Comparison of ENCODE assay signal across 8 cellular contexts in the genomic region with DNA sequence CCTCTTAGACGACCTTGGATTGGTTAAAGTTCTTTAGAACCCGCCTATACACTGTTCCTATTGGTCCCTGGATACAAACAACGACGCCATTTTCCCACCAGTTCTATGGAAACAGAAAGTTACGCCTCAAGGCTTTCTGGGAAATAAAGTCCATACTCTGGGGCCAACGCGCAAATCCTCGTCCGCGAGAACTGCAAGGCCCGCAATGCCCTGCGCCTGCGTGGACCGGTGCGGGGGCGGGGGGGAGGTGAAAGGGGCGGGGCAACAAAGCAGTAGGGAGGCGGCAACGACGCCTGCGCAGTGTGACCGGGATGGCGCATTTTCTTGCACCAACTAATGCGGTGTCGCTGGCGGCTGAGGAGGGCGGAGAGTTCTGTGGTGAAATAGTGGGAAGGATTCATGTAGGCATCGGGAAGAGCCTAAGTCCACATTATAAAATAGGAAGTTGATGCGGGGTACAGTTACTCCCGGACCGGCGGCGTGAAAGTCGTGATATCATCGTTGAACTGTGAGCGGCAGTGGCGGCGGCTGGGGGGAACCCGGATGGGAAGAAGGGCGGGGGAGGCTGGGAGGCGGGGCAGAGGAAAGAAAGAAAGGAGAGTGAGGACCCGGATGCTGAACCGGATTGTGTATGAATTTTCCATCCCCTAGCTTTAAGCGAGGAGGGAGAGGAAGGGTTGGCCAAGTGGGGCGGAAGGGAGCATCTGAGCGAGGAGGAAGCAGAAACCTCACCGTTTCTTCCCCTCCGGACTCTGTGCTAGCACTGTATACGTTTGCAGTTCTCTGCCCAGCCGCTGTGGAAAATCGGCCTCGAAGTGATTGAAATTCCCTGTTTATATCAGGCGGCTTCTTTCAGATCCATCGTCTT. TPM values are rescaled to one million over a fixed set of nuclear protein-coding genes. Genes with fewer than 3 reads are reported as not detected.
A peak's percentile ranks its signal among the peaks of the same experiment; 100 is the strongest.
DNase-seq lines count a peak whose midpoint lies in the region; ATAC-seq, FAIRE-seq and TF ChIP-seq lines count a peak whose summit lies in the region.

A gene (plus strand): TSS at position 300 of the 868 bp plus-strand sequence. CDS start 6,695 bp downstream, outside the sequence.

- CTCF ChIA-PET in endothelial cell of umbilical vein (lab: Charles Lee), result interaction anchor here (0.9 to 5.7 kb wide), 11 partner anchors 9 to 655 kb away, joined by 3 to 56 read pairs (median 4); no protein-coding TSS in a partner anchor

- dilution Hi-C loops in endothelial cell of umbilical vein (cut with MboI; ENCODE audit: extremely low pct_ligation_motif_present, low sequenced_read_pairs), result no loop called here

- peak within 1 kb of the TSS; percentile 93 for H3K9ac ChIP-seq in OCI-LY3 (ENCODE audit: low read length)
- H3K9ac ChIP-seq in endothelial cell of umbilical vein (replicated peaks; ENCODE audit: extremely low read depth, insufficient read depth, low read length), result peak within 1 kb of the TSS; percentile 96

- FAIRE-seq in endothelial cell of umbilical vein (lab: Jason Lieb, UNC), result peak; percentile 93

- H3K4me3 ChIP-seq in OCI-LY3 (ENCODE audit: low read length) (peak within 1 kb of the TSS; percentile 85), endothelial cell of umbilical vein (replicated peaks in 1 of 3; ENCODE audit: insufficient read depth in 1 of 3, low read depth in 1 of 3, low read length in 3 of 3) (peak within 1 kb of the TSS; percentile 89 to 93 (median 92))

- DNase-seq in DMS 273 treated with DMSO at 0.1 percent for 48 hours (lab: John Stamatoyannopoulos, UW) (peak; percentile 100), HuH-7.5 (ENCODE audit: low spot score) (peak; percentile 95), endothelial cell of umbilical vein (ENCODE audit: low read depth, low spot score) (peak; percentile 100), mesothelial cell of epicardium (ENCODE audit: low spot score in 2 of 2, unreplicated experiment in 2 of 2) (peak; percentile 97 to 98)
- peak; percentile 99 for DNase-seq in activated CD8-positive, alpha-beta memory T cell treated with anti-CD3 and anti-CD28 coated beads, Interleukin-2, amount 50 U/mL, for 48 hours
- DNase-seq in stimulated activated CD8-positive, alpha-beta memory T cell treated with anti-CD3 and anti-CD28 coated beads, Interleukin-15, amount 100 ng/mL, for 48 hours (ENCODE audit: low read depth in 2 of 2), result peak; percentile 95 to 96

- H3K36me3 Mint-ChIP-seq in mesothelial cell of epicardium, result no peaks in the 10 kb centered on the region

- no peaks in the 10 kb centered on the region for H3K27me3 ChIP-seq in OCI-LY3 (ENCODE audit: low read depth, low read length)
- H3K27me3 ChIP-seq in endothelial cell of umbilical vein (ENCODE audit: control insufficient read depth in 2 of 2, insufficient read depth in 2 of 2, low read length in 2 of 2), result no peaks in the 10 kb centered on the region

- no peak within 1 kb of the TSS for H3K4me3 Mint-ChIP-seq in mesothelial cell of epicardium

- POLR2A ChIA-PET in endothelial cell of umbilical vein (lab: Charles Lee), result interaction anchor here (0.5 to 2.2 kb wide), 13 partner anchors 10 to 935 kb away, joined by 3 to 9 read pairs (median 4); a partner anchor contains a TSS

- H3K36me3 ChIP-seq in OCI-LY3 (replicated peaks; ENCODE audit: low read depth, low read length) (peaks cover 11% of the 10 kb centered on the region), endothelial cell of umbilical vein (ENCODE audit: control insufficient read depth in 2 of 2, extremely low read depth in 1 of 2, insufficient read depth in 2 of 2, low read length in 2 of 2) (no peaks in the 10 kb centered on the region)

- H3K79me2 ChIP-seq in OCI-LY3 (ENCODE audit: low read length), result peaks cover 86% of the 10 kb centered on the region
- H3K79me2 ChIP-seq in endothelial cell of umbilical vein (ENCODE audit: control insufficient read depth, insufficient read depth, low read length), result peaks cover 79% of the 10 kb centered on the region

- no peak within 1 kb of the TSS for H3K27ac Mint-ChIP-seq in mesothelial cell of epicardium

- TF ChIP-seq POLR2A in endothelial cell of umbilical vein (IDR thresholded peaks at IDR 0.05; ENCODE audit: low read depth, low read length), result peak; percentile 96

- intact Hi-C loops in endothelial cell of umbilical vein (cut with micrococcal nuclease), result loop anchor here (1.0 to 10.0 kb wide), 8 partner anchors 39 to 676 kb away; a partner anchor contains a TSS

- H4K20me1 ChIP-seq in OCI-LY3 (ENCODE audit: insufficient read depth, low read length) (peaks cover 30% of the 10 kb centered on the region), endothelial cell of umbilical vein (replicated peaks; ENCODE audit: control insufficient read depth, extremely low read depth, insufficient read depth, low read length) (peaks cover 12% of the 10 kb centered on the region)

- H3K9me1 ChIP-seq in endothelial cell of umbilical vein (replicated peaks; ENCODE audit: control insufficient read depth, extremely low read depth, insufficient read depth, low read length), result no peaks in the 10 kb centered on the region

- no TSS peak for BruUV-seq in endothelial cell of umbilical vein (replicated peaks; lab: Mats Ljungman, UMichigan)

- H3K4me2 ChIP-seq in OCI-LY3 (ENCODE audit: low read length) (peak within 1 kb of the TSS; percentile 88), endothelial cell of umbilical vein (ENCODE audit: insufficient read depth, low read length) (peak within 1 kb of the TSS; percentile 93)

- no peaks in the 10 kb centered on the region for H3K27me3 Mint-ChIP-seq in mesothelial cell of epicardium (ENCODE audit: low read depth)

- H3K4me1 ChIP-seq in OCI-LY3 (ENCODE audit: low read length), result peaks cover 37% of the 10 kb centered on the region
- peaks cover 28% of the 10 kb centered on the region for H3K4me1 ChIP-seq in endothelial cell of umbilical vein (ENCODE audit: control insufficient read depth, extremely low read depth, insufficient read depth, low read length)

- TF ChIP-seq CTCF in OCI-LY3 (IDR thresholded peaks at IDR 0.05; ENCODE audit: low read depth, low read length), result no peak
- no peak for TF ChIP-seq CTCF in endothelial cell of umbilical vein (IDR thresholded peaks at IDR 0.05; ENCODE audit: extremely low read depth in 1 of 2, insufficient read depth in 1 of 2, low read depth in 1 of 2, low read length in 2 of 2)
- TF ChIP-seq CTCF in mesothelial cell of epicardium (IDR thresholded peaks at IDR 0.05; ENCODE audit: unreplicated experiment), result no peak

- ATAC-seq in GM21528 (IDR thresholded peaks at IDR 0.05; ENCODE audit: low FRiP score, unreplicated experiment), result peak; percentile 71

- H3K4me1 Mint-ChIP-seq in mesothelial cell of epicardium, result peaks cover 30% of the 10 kb centered on the region

- H3K27ac ChIP-seq in OCI-LY3 (ENCODE audit: low read length), result peak within 1 kb of the TSS; percentile 84
- H3K27ac ChIP-seq in endothelial cell of umbilical vein (ENCODE audit: insufficient read depth, low read depth, low read length), result peak within 1 kb of the TSS; percentile 86

- peak within 1 kb of the TSS; percentile 87 for H2AFZ ChIP-seq in OCI-LY3 (ENCODE audit: low read depth, low read length)
- H2AFZ ChIP-seq in endothelial cell of umbilical vein (ENCODE audit: low read depth, low read length), result peak within 1 kb of the TSS; percentile 55

- no peaks in the 10 kb centered on the region for H3K9me3 Mint-ChIP-seq in mesothelial cell of epicardium

- no peaks in the 10 kb centered on the region for H3K9me3 ChIP-seq in OCI-LY3 (ENCODE audit: insufficient read depth, low read length)
- H3K9me3 ChIP-seq in endothelial cell of umbilical vein (replicated peaks; ENCODE audit: control insufficient read depth, insufficient read depth, low read length), result no peaks in the 10 kb centered on the region

TF ChIP-seq in endothelial cell of umbilical vein, 7 proteins besides CTCF, POLR2A, EP300 and RAD21:
- TF ChIP-seq GATA2 (IDR thresholded peaks at IDR 0.05; ENCODE audit: insufficient read depth, insufficient read length, low read depth, low read length), result peak; percentile 18
- TF ChIP-seq POLR2AphosphoS5 (IDR thresholded peaks at IDR 0.05; ENCODE audit: insufficient read depth, low read depth, low read length), result peak; percentile 89
- TF ChIP-seq, protein P1, sequence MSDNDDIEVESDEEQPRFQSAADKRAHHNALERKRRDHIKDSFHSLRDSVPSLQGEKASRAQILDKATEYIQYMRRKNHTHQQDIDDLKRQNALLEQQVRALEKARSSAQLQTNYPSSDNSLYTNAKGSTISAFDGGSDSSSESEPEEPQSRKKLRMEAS (IDR thresholded peaks at IDR 0.05; ENCODE audit: insufficient read depth, insufficient read length), result no peak
TF ChIP-seq in endothelial cell of umbilical vein: peak in this region for 2.

RNA-seq across cellular contexts. Expression of the gene that starts here (rescaled TPM):
- total RNA-seq in endothelial cell of umbilical vein, result 24.8 and 29.5 TPM in 2 replicates
- polyA plus RNA-seq in endothelial cell of umbilical vein, result 9.1 and 10.7 TPM in 2 replicates
- 14.6 and 16.7 TPM in 2 replicates for polyA plus RNA-seq in endothelial cell of umbilical vein (2011; cell fraction: cytosol; rRNA removed)
- polyA plus RNA-seq in endothelial cell of umbilical vein (2011; cell fraction: nucleus; rRNA removed), result 7.6 and 8.0 TPM in 2 replicates
- polyA plus RNA-seq in endothelial cell of umbilical vein (2012), result 17.2 and 19.6 TPM in 2 replicates
- 11.3 and 20.9 TPM in 2 replicates for polyA minus RNA-seq in endothelial cell of umbilical vein
- polyA minus RNA-seq in endothelial cell of umbilical vein (2011; cell fraction: cytosol; rRNA and poly(A)+ RNA removed), result 13.8 TPM
- 2.3 and 8.5 TPM in 2 replicates for polyA minus RNA-seq in endothelial cell of umbilical vein (2011; cell fraction: nucleus; rRNA and poly(A)+ RNA removed)
- 25.9 to 37.8 TPM (median 30.2 TPM) in 3 replicates for total RNA-seq in mesothelial cell of epicardium

Comparison
In these comparisons a context has a peak if more than half of its experiments do, and no peak if none do; other contexts are left out.
1. Peak in every context shown above with its lines: DNase-seq, ATAC-seq, H3K4me3 ChIP-seq and H3K27ac ChIP-seq.